In genomic region chr6:155187994-155188706, GRCh38 we compare ENCODE assay signal across 9 cellular contexts.
A peak's percentile ranks its signal among the peaks of the same experiment; 100 is the strongest.
DNase-seq lines count a peak whose midpoint lies in the region; ATAC-seq, FAIRE-seq and TF ChIP-seq lines count a peak whose summit lies in the region.
"Had no signal": no experiment of that assay in that cellular context is flagged by ENCODE, and none has a peak within 500 bp of the region (broad histone marks: within the 10 kb centered on the region; RNA-seq: fewer than 3 reads in every experiment).

No MANE protein-coding gene starts in this region.

- DNase-seq in COLO829 (ENCODE audit: low spot score) (peak; percentile 92), Panc1 (ENCODE audit: low read depth, low spot score) (no peak), epidermal melanocyte (ENCODE audit: insufficient read length, low spot score) (peak; percentile 78), prostate gland (ENCODE audit: low spot score) (peak; percentile 44), HepG2 (ENCODE audit: low spot score) (no peak), NCI-H446 treated with DMSO at 0.1 percent for 48 hours (lab: John Stamatoyannopoulos, UW) (no peak), SHP77 treated with DMSO at 0.1 percent for 48 hours (lab: John Stamatoyannopoulos, UW) (no peak)
- DNase-seq: activated CD8-positive, alpha-beta memory T cell treated with anti-CD3 and anti-CD28 coated beads, Interleukin-2, amount 50 U/mL, for 48 hours had no signal

- H2AFZ ChIP-seq in HepG2 (ENCODE audit: low read length) = no peak overlapping the region

- no peaks in the 10 kb centered on the region for H3K27me3 ChIP-seq in Panc1 (ENCODE audit: control insufficient read depth, insufficient read depth, low read length)
- H3K27me3 ChIP-seq in prostate gland (replicated peaks; ENCODE audit: insufficient read depth) = no peaks in the 10 kb centered on the region
- H3K27me3 ChIP-seq in HepG2 (ENCODE audit: control insufficient read depth in 1 of 2, insufficient read depth in 2 of 2, low read length in 2 of 2) = no peaks in the 10 kb centered on the region

- ATAC-seq in Panc1 = peak; percentile 74
- no peak for ATAC-seq in GM18502 (IDR thresholded peaks at IDR 0.05; ENCODE audit: poor library complexity, unreplicated experiment)
- ATAC-seq in HepG2 = no peak

- H3K4me2 ChIP-seq in HepG2 (ENCODE audit: low read depth, low read length) = no peak overlapping the region

- 45% methylated on average over 13 of the region's 13 CpGs for whole genome bisulfite sequencing in prostate gland
- 81% methylated on average over 13 of the region's 13 CpGs for WGBS in HepG2 (ENCODE audit: low lambda C conversion rate)

- TF ChIP-seq POLR2A in prostate gland (IDR thresholded peaks at IDR 0.05) (no peak), HepG2 (IDR thresholded peaks at IDR 0.05; ENCODE audit: insufficient read depth in 1 of 2, low read depth in 2 of 2, low read length in 2 of 2) (no peak)

- intact Hi-C loops in Panc1 (cut with micrococcal nuclease; ENCODE audit: unreplicated experiment) = loop anchor here (10.0 kb wide), 1 partner anchor 127 kb away; the partner anchor contains the start of gene TFB1M
- intact Hi-C loops in prostate gland (cut with DNase I) = no loop called here
- intact Hi-C loops in HepG2 (cut with micrococcal nuclease; ENCODE audit: unreplicated experiment) = no loop called here

- POLR2A ChIA-PET in Panc1 (lab: Charles Lee) = no interaction called here
- POLR2A ChIA-PET in HepG2 (lab: Yijun Ruan, JAX) = no interaction called here

- no peaks in the 10 kb centered on the region for H3K9me3 ChIP-seq in Panc1 (ENCODE audit: control insufficient read depth, insufficient read depth, low read depth, low read length)
- no peaks in the 10 kb centered on the region for H3K9me3 ChIP-seq in prostate gland
- no peaks in the 10 kb centered on the region for H3K9me3 ChIP-seq in HepG2 (ENCODE audit: low read length)

- H3K4me3 ChIP-seq in Panc1 (ENCODE audit: low read depth in 2 of 2, low read length in 2 of 2) (no peak overlapping the region), prostate gland (no peak overlapping the region), HepG2 (replicated peaks in 1 of 3; ENCODE audit: insufficient read depth in 1 of 3, low read depth in 2 of 3, low read length in 3 of 3) (no peak overlapping the region)

- in situ Hi-C loops in Panc1 (cut with HindIII; ENCODE audit: low pct_unique_long_range_greater_than_20kb, low sequenced_read_pairs) = no loop called here
- in situ Hi-C loops in HepG2 (cut with HindIII; ENCODE audit: extremely low pct_ligation_motif_present, low pct_unique_long_range_greater_than_20kb) = no loop called here

- no peak for TF ChIP-seq CTCF in Panc1 (IDR thresholded peaks at IDR 0.05)
- TF ChIP-seq CTCF in prostate gland (IDR thresholded peaks at IDR 0.05) = no peak
- TF ChIP-seq CTCF in HepG2 (CRISPR knock-in tag; IDR thresholded peaks at IDR 0.05) = no peak

- CTCF ChIA-PET in Panc1 (lab: Charles Lee) (no interaction called here), HepG2 (lab: Yijun Ruan, JAX; ENCODE audit: low intra/inter-chr PET ratio, low total read pairs) (no interaction called here)

- no peaks in the 10 kb centered on the region for H4K20me1 ChIP-seq in HepG2 (ENCODE audit: insufficient read depth, low read length)

- BruUV-seq in Panc1 (replicated peaks; lab: Mats Ljungman, UMichigan) (no TSS peak), HepG2 (replicated peaks; lab: Mats Ljungman, UMichigan) (no TSS peak)

- H3K4me1 ChIP-seq in Panc1 (ENCODE audit: control insufficient read depth, insufficient read depth, low read length) (peaks cover 59% of the 10 kb centered on the region), prostate gland (replicated peaks) (peaks cover 9% of the 10 kb centered on the region), HepG2 (ENCODE audit: insufficient read depth, low read length) (peaks cover 15% of the 10 kb centered on the region)

- H3K27ac ChIP-seq in Panc1 (ENCODE audit: low read length) (peak overlapping the region; percentile 96), prostate gland (peak overlapping the region; percentile 65 to 73), HepG2 (ENCODE audit: extremely low read length, insufficient read depth, low read length) (no peak overlapping the region)

- FAIRE-seq in HepG2 (lab: Jason Lieb, UNC) = no peak

- H3K9ac ChIP-seq in HepG2 (ENCODE audit: insufficient read depth, low read depth, low read length) = no peak overlapping the region

- no peak for TF ChIP-seq RAD21 in HepG2 (CRISPR knock-in tag; IDR thresholded peaks at IDR 0.05)

- H3K36me3 ChIP-seq in Panc1 (ENCODE audit: control insufficient read depth, insufficient read depth, low read length) = no peaks in the 10 kb centered on the region
- no peaks in the 10 kb centered on the region for H3K36me3 ChIP-seq in prostate gland
- no peaks in the 10 kb centered on the region for H3K36me3 ChIP-seq in HepG2 (replicated peaks in 1 of 2; ENCODE audit: control insufficient read depth in 1 of 2, insufficient read depth in 2 of 2, low read length in 2 of 2)

- no peaks in the 10 kb centered on the region for H3K79me2 ChIP-seq in HepG2 (ENCODE audit: insufficient read depth, low read length)

- TF ChIP-seq EP300 in HepG2 (IDR thresholded peaks at IDR 0.05; ENCODE audit: low read depth in 2 of 2, low read length in 2 of 2) (no peak), HepG2 (CRISPR knock-in tag; IDR thresholded peaks at IDR 0.05; ENCODE audit: borderline replicate concordance) (no peak)

TF ChIP-seq in HepG2, 621 proteins besides CTCF, POLR2A, EP300 and RAD21:
- no peak for TF ChIP-seq ZNF605 (CRISPR knock-in tag; IDR thresholded peaks at IDR 0.05)
- TF ChIP-seq SP4 (CRISPR knock-in tag; IDR thresholded peaks at IDR 0.05) = no peak
- no peak for TF ChIP-seq SKIL (CRISPR knock-in tag; IDR thresholded peaks at IDR 0.05; ENCODE audit: borderline replicate concordance)
- TF ChIP-seq MNT (IDR thresholded peaks at IDR 0.05) = no peak
- no peak for TF ChIP-seq SRSF4 (IDR thresholded peaks at IDR 0.05; ENCODE audit: low read depth, low read length, poor library complexity, severe bottlenecking)
- no peak for TF ChIP-seq ZNF816 (CRISPR knock-in tag; IDR thresholded peaks at IDR 0.05; ENCODE audit: borderline replicate concordance)

Comparison
In these comparisons a context has a peak if more than half of its experiments do, and no peak if none do; other contexts are left out.
1. DNase-seq: peak in COLO829 (single experiment), epidermal melanocyte (single experiment) and prostate gland (single experiment); none in Panc1 (single experiment), HepG2 (single experiment), NCI-H446 treated with DMSO at 0.1 percent for 48 hours (single experiment) and SHP77 treated with DMSO at 0.1 percent for 48 hours (single experiment).